ENCODE assay signal across 1 cellular context in genomic region chr9:34591091-34591910, GRCh38.
TF ChIP-seq lines count a peak whose summit lies in the region.

No MANE protein-coding gene starts in this region.

TF ChIP-seq in liver, 16 proteins besides CTCF, POLR2A, EP300 and RAD21 (continued from another document):
- TF ChIP-seq ZBTB33 (IDR thresholded peaks at IDR 0.05), result no peak
- peak in 1 of 2 donors; percentile 43 for TF ChIP-seq HNF4A (conservative IDR thresholded peaks at IDR 0.05)
TF ChIP-seq in liver: peak in this region for 3.
